In the genomic region with DNA sequence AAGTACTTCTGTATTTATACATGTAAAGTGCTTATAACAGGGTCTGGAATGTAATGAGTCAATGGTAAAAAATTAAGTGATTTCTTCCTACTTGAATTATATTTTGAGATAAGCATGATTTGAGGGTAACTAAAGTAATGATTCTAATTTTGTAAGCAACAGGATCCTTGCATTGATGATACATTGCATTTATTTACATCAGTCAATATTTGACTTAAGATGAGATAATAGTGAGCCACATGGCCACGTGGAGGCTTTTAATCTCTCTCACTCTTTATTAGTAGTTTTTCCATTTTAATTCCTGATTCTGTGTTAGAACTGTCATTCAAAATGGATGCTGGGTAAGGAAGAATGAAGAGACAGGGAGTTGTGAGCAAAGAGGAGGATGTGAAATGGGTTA, we compare ENCODE assay signal across 21 cellular contexts.
DNase-seq lines count a peak whose midpoint lies in the region; ATAC-seq and TF ChIP-seq lines count a peak whose summit lies in the region.
"Had no signal": no experiment of that assay in that cellular context is flagged by ENCODE, and none has a peak within 500 bp of the region (broad histone marks: within the 10 kb centered on the region; RNA-seq: fewer than 3 reads in every experiment).

No MANE protein-coding gene starts in this region.

- DNase-seq in SK-N-SH: no peak
- DNase-seq in LNCaP clone FGC (ENCODE audit: low read depth): peak; percentile 43
- peak; percentile 11 for DNase-seq in choroid plexus epithelial cell (ENCODE audit: low read depth)
- no peak for DNase-seq in globus pallidus (ENCODE audit: low spot score)
- DNase-seq in AG08395 (ENCODE audit: low spot score): no peak
- DNase-seq in mesenteric fat pad (ENCODE audit: low spot score): no peak
- DNase-seq: 8988T; BE2C; Caco-2; CD4-positive, CD25-positive, alpha-beta regulatory T cell; MG63; NCI-H1048; NCI-H1436; NCI-H1930; NCI-H345; NCI-H524 treated with DMSO at 0.1 percent for 48 hours; SHP77 had no signal

- 6% methylated on average over 1 of the region's 1 CpG for WGBS in SK-N-SH (ENCODE audit: low lambda C conversion rate)

- H3K9me2 ChIP-seq in SK-N-SH: no peaks in the 10 kb centered on the region

- no peak for TF ChIP-seq CTCF in SK-N-SH (IDR thresholded peaks at IDR 0.05)
- no peak for TF ChIP-seq CTCF in LNCaP clone FGC (IDR thresholded peaks at IDR 0.05; ENCODE audit: control insufficient read depth, extremely low read depth, insufficient read depth)
- no peak for TF ChIP-seq CTCF in choroid plexus epithelial cell (conservative IDR thresholded peaks at IDR 0.05; ENCODE audit: low read depth, low read length)

- no peaks in the 10 kb centered on the region for H3K36me3 ChIP-seq in SK-N-SH (replicated peaks in 1 of 2; ENCODE audit: control insufficient read depth in 1 of 2, insufficient read depth in 2 of 2, low read length in 1 of 2)
- H3K36me3 ChIP-seq: BE2C, MG63 had no signal

- H3F3A ChIP-seq in SK-N-SH (replicated peaks; ENCODE audit: insufficient read depth): no peaks in the 10 kb centered on the region

- no peak overlapping the region for H3K27ac ChIP-seq in SK-N-SH (ENCODE audit: low read depth in 2 of 2, low read length in 1 of 2)
- H3K27ac ChIP-seq: KMS-11 had no signal

- TF ChIP-seq RAD21 in SK-N-SH (IDR thresholded peaks at IDR 0.05; ENCODE audit: low read length): no peak

- no peaks in the 10 kb centered on the region for H3K27me3 ChIP-seq in SK-N-SH (ENCODE audit: insufficient read depth)
- H3K27me3 ChIP-seq: BE2C, MG63 had no signal

- H2AFZ ChIP-seq in SK-N-SH (ENCODE audit: low read depth): no peak overlapping the region

- no peaks in the 10 kb centered on the region for H3K9me3 ChIP-seq in SK-N-SH
- H3K9me3 ChIP-seq: BE2C, MG63 had no signal

- H4K20me1 ChIP-seq in SK-N-SH (ENCODE audit: insufficient read depth): no peaks in the 10 kb centered on the region

- CTCF ChIA-PET in SK-N-SH (lab: Yijun Ruan, JAX): no interaction called here

- no peaks in the 10 kb centered on the region for H3K79me2 ChIP-seq in SK-N-SH (ENCODE audit: insufficient read depth)

- no peak for ATAC-seq in SK-N-SH treated with all-trans-retinoic acid at 6 μM for 48 hours
- no peak for ATAC-seq in GM21717 (IDR thresholded peaks at IDR 0.05; ENCODE audit: unreplicated experiment)
- ATAC-seq: HepG2 had no signal

- no peak overlapping the region for H3K4me2 ChIP-seq in SK-N-SH
- H3K4me2 ChIP-seq: KMS-11 had no signal

- H3K9ac ChIP-seq in SK-N-SH: no peak overlapping the region
- H3K9ac ChIP-seq: KMS-11 had no signal

- no peaks in the 10 kb centered on the region for H3K4me1 ChIP-seq in SK-N-SH (ENCODE audit: control insufficient read depth in 1 of 2, insufficient read depth in 2 of 2, low read depth in 1 of 2, low read length in 1 of 2)
- H3K4me1 ChIP-seq: BE2C, Caco-2 had no signal

- TF ChIP-seq EP300 in SK-N-SH (IDR thresholded peaks at IDR 0.05; ENCODE audit: borderline replicate concordance in 1 of 2, low read depth in 1 of 2, low read length in 1 of 2): no peak

- H3K4me3 ChIP-seq in SK-N-SH (ENCODE audit: low read depth in 2 of 2, low read length in 1 of 2) (no peak overlapping the region), LNCaP clone FGC (ENCODE audit: low read depth, low read length) (no peak overlapping the region), choroid plexus epithelial cell (ENCODE audit: low read depth, low read length) (no peak overlapping the region)
- H3K4me3 ChIP-seq: MG63 had no signal

- POLR2A ChIA-PET in SK-N-SH (lab: Yijun Ruan, JAX): no interaction called here

TF ChIP-seq in SK-N-SH treated with all-trans-retinoic acid at 6 μM for 48 hours, 23 proteins besides CTCF, POLR2A, EP300 and RAD21:
- 0 out of 2 replicates have a peak, but pooled peaks have one; percentile 18 for TF ChIP-seq ISL1 (CRISPR knock-in tag; IDR thresholded peaks at IDR 0.05)
- TF ChIP-seq CSDC2 (CRISPR knock-in tag; IDR thresholded peaks at IDR 0.05): no peak
TF ChIP-seq in SK-N-SH treated with all-trans-retinoic acid at 6 μM for 48 hours: peak in this region for 1.

TF ChIP-seq in SK-N-SH, 30 proteins besides CTCF, POLR2A, EP300 and RAD21:
- TF ChIP-seq NFIC (IDR thresholded peaks at IDR 0.05; ENCODE audit: borderline replicate concordance): no peak
- no peak for TF ChIP-seq CHD2 (IDR thresholded peaks at IDR 0.05; ENCODE audit: low read length, partially characterized antibody)
- TF ChIP-seq, protein P1, sequence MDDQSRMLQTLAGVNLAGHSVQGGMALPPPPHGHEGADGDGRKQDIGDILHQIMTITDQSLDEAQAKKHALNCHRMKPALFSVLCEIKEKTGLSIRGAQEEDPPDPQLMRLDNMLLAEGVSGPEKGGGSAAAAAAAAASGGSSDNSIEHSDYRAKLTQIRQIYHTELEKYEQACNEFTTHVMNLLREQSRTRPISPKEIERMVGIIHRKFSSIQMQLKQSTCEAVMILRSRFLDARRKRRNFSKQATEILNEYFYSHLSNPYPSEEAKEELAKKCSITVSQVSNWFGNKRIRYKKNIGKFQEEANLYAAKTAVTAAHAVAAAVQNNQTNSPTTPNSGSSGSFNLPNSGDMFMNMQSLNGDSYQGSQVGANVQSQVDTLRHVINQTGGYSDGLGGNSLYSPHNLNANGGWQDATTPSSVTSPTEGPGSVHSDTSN (IDR thresholded peaks at IDR 0.05): no peak
- no peak for TF ChIP-seq EZH2phosphoT487 (IDR thresholded peaks at IDR 0.05; ENCODE audit: borderline replicate concordance, low read depth)
- no peak for TF ChIP-seq ELF1 (IDR thresholded peaks at IDR 0.05)
- TF ChIP-seq, protein P2, sequence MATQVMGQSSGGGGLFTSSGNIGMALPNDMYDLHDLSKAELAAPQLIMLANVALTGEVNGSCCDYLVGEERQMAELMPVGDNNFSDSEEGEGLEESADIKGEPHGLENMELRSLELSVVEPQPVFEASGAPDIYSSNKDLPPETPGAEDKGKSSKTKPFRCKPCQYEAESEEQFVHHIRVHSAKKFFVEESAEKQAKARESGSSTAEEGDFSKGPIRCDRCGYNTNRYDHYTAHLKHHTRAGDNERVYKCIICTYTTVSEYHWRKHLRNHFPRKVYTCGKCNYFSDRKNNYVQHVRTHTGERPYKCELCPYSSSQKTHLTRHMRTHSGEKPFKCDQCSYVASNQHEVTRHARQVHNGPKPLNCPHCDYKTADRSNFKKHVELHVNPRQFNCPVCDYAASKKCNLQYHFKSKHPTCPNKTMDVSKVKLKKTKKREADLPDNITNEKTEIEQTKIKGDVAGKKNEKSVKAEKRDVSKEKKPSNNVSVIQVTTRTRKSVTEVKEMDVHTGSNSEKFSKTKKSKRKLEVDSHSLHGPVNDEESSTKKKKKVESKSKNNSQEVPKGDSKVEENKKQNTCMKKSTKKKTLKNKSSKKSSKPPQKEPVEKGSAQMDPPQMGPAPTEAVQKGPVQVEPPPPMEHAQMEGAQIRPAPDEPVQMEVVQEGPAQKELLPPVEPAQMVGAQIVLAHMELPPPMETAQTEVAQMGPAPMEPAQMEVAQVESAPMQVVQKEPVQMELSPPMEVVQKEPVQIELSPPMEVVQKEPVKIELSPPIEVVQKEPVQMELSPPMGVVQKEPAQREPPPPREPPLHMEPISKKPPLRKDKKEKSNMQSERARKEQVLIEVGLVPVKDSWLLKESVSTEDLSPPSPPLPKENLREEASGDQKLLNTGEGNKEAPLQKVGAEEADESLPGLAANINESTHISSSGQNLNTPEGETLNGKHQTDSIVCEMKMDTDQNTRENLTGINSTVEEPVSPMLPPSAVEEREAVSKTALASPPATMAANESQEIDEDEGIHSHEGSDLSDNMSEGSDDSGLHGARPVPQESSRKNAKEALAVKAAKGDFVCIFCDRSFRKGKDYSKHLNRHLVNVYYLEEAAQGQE (IDR thresholded peaks at IDR 0.05; ENCODE audit: low read depth, low read length): no peak
- TF ChIP-seq SIN3A (IDR thresholded peaks at IDR 0.05; ENCODE audit: borderline replicate concordance, low read depth, low read length): no peak
- TF ChIP-seq, protein P3, sequence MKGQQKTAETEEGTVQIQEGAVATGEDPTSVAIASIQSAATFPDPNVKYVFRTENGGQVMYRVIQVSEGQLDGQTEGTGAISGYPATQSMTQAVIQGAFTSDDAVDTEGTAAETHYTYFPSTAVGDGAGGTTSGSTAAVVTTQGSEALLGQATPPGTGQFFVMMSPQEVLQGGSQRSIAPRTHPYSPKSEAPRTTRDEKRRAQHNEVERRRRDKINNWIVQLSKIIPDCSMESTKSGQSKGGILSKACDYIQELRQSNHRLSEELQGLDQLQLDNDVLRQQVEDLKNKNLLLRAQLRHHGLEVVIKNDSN (IDR thresholded peaks at IDR 0.05; ENCODE audit: borderline replicate concordance, low read depth): no peak
- TF ChIP-seq MEF2A (IDR thresholded peaks at IDR 0.05; ENCODE audit: borderline replicate concordance, low read depth): no peak
- TF ChIP-seq, protein P4, sequence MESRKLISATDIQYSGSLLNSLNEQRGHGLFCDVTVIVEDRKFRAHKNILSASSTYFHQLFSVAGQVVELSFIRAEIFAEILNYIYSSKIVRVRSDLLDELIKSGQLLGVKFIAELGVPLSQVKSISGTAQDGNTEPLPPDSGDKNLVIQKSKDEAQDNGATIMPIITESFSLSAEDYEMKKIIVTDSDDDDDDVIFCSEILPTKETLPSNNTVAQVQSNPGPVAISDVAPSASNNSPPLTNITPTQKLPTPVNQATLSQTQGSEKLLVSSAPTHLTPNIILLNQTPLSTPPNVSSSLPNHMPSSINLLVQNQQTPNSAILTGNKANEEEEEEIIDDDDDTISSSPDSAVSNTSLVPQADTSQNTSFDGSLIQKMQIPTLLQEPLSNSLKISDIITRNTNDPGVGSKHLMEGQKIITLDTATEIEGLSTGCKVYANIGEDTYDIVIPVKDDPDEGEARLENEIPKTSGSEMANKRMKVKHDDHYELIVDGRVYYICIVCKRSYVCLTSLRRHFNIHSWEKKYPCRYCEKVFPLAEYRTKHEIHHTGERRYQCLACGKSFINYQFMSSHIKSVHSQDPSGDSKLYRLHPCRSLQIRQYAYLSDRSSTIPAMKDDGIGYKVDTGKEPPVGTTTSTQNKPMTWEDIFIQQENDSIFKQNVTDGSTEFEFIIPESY (IDR thresholded peaks at IDR 0.05; ENCODE audit: borderline replicate concordance, low read depth): no peak
- no peak for TF ChIP-seq RFX5 (IDR thresholded peaks at IDR 0.05; ENCODE audit: low read length)
- TF ChIP-seq YY1 (IDR thresholded peaks at IDR 0.05; ENCODE audit: low read depth): no peak
- TF ChIP-seq POLR2AphosphoS5 (IDR thresholded peaks at IDR 0.05; ENCODE audit: low read depth, low read length): no peak
- TF ChIP-seq NRF1 (IDR thresholded peaks at IDR 0.05; ENCODE audit: low read depth, low read length): no peak
- no peak for TF ChIP-seq GABPA (IDR thresholded peaks at IDR 0.05; ENCODE audit: low read depth)
- TF ChIP-seq FOXM1 (IDR thresholded peaks at IDR 0.05; ENCODE audit: low read depth): no peak
TF ChIP-seq in SK-N-SH: peak in this region for 0.

Comparison
In these comparisons a context has a peak if more than half of its experiments do, and no peak if none do; other contexts are left out.
1. DNase-seq: peak in LNCaP clone FGC (single experiment) and choroid plexus epithelial cell (single experiment); none in SK-N-SH (single experiment), globus pallidus (single experiment), AG08395 (single experiment) and mesenteric fat pad (single experiment).